ENCODE assay signal across 8 cellular contexts in the genomic region with DNA sequence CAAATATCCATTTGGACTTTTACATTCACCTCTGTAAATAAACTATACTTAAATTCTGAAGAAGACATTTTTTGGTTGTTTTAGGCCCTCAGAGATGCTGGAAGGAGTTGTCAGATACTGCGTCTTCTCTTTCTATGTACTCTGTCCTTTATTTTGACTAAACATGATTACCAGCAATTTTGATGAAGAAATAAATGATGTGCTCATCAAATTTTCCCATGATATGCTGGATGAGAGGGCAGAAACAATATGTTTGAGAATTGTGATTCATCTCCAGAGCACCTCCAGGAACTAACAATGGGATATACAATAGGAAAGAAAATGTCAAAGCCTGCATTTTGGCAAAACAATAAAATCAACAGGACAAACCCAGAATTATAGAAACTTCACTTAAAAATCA.
"Had no signal": no experiment of that assay in that cellular context is flagged by ENCODE, and none has a peak within 500 bp of the region (broad histone marks: within the 10 kb centered on the region; RNA-seq: fewer than 3 reads in every experiment).

No MANE protein-coding gene starts in this region.

- H3K4me3 ChIP-seq: GM12878 had no signal

- DNase-seq: GDM1, GF-D8 had no signal

- FAIRE-seq: G401.6, GM12878, GM12891, GM12892, GM18507, GM19239 had no signal

- ATAC-seq: GM12878 had no signal
